In genomic region chr16:4090476-4090875, GRCh38 we compare ENCODE assay signal across 10 cellular contexts. TPM values are rescaled to one million over a fixed set of nuclear protein-coding genes. Genes with fewer than 3 reads are reported as not detected.
A peak's percentile ranks its signal among the peaks of the same experiment; 100 is the strongest.
DNase-seq lines count a peak whose midpoint lies in the region; ATAC-seq and TF ChIP-seq lines count a peak whose summit lies in the region.
"Had no signal": no experiment of that assay in that cellular context is flagged by ENCODE, and none has a peak within 500 bp of the region (broad histone marks: within the 10 kb centered on the region; RNA-seq: fewer than 3 reads in every experiment).

No MANE protein-coding gene starts in this region.

- ATAC-seq in lower lobe of right lung (peak; percentile 67 to 75), GM19395 (IDR thresholded peaks at IDR 0.05; ENCODE audit: unreplicated experiment) (no peak)

- peak overlapping the region; percentile 48 to 75 (median 70) for H3K9ac ChIP-seq in skeletal muscle tissue (ENCODE audit: low read depth in 1 of 3, low read length in 3 of 3)

- H3K27me3 ChIP-seq in esophagus muscularis mucosa, result no peaks in the 10 kb centered on the region
- no peaks in the 10 kb centered on the region for H3K27me3 ChIP-seq in lower lobe of right lung (ENCODE audit: low read depth)
- no peaks in the 10 kb centered on the region for H3K27me3 ChIP-seq in skeletal muscle tissue (ENCODE audit: control insufficient read depth in 3 of 3, insufficient read depth in 3 of 3, low read length in 3 of 3)

- peak; percentile 7 for DNase-seq in KG1 (lab: John Stamatoyannopoulos, UW)
- no peak for DNase-seq in esophagus muscularis mucosa (ENCODE audit: extremely low spot score)
- no peak for DNase-seq in lower lobe of right lung
- DNase-seq in stimulated activated CD4-positive, alpha-beta T cell treated with anti-CD3 and anti-CD28 coated beads, Interleukin-4, amount 100 ng/mL, for 24 hours, result no peak
- DNase-seq in central memory CD4-positive, alpha-beta T cell, result no peak
- DNase-seq in NCI-H510A (lab: John Stamatoyannopoulos, UW), result no peak
- DNase-seq: activated CD4-positive, alpha-beta T cell treated with anti-CD3 and anti-CD28 coated beads, Interleukin-2, amount 10 ng/mL, durations not matched to agents 7 days and 5 days; NCI-H1105 treated with DMSO at 0.1 percent for 48 hours had no signal

- 3% methylated on average over 10 of the region's 10 CpGs for WGBS in esophagus muscularis mucosa

- H3K4me3 ChIP-seq in esophagus muscularis mucosa (peak overlapping the region; percentile 5 to 27 (median 20)), lower lobe of right lung (no peak overlapping the region), skeletal muscle tissue (ENCODE audit: low read length in 3 of 3) (peak overlapping the region; percentile 42 to 52 (median 52))

- TF ChIP-seq CTCF in esophagus muscularis mucosa (IDR thresholded peaks at IDR 0.05), result no peak
- no peak for TF ChIP-seq CTCF in lower lobe of right lung (IDR thresholded peaks at IDR 0.05)

- H3K9me3 ChIP-seq in esophagus muscularis mucosa (no peaks in the 10 kb centered on the region), lower lobe of right lung (no peaks in the 10 kb centered on the region), skeletal muscle tissue (ENCODE audit: control insufficient read depth in 3 of 3, low read length in 3 of 3) (no peaks in the 10 kb centered on the region)

- peak overlapping the region; percentile 46 to 71 (median 63) for H3K27ac ChIP-seq in esophagus muscularis mucosa (replicated peaks in 1 of 4)
- H3K27ac ChIP-seq in lower lobe of right lung, result peak overlapping the region; percentile 69
- peak overlapping the region; percentile 88 for H3K27ac ChIP-seq in skeletal muscle tissue (ENCODE audit: low read depth, low read length)

- H3K36me3 ChIP-seq in esophagus muscularis mucosa, result no peaks in the 10 kb centered on the region
- H3K36me3 ChIP-seq in lower lobe of right lung, result no peaks in the 10 kb centered on the region
- H3K36me3 ChIP-seq in skeletal muscle tissue (ENCODE audit: control insufficient read depth in 3 of 3, insufficient read depth in 3 of 3, low read length in 3 of 3), result no peaks in the 10 kb centered on the region

- intact Hi-C loops in esophagus muscularis mucosa (cut with DNase I), result loop anchor here (5.0 kb wide), 1 partner anchor 78 kb away; no protein-coding TSS in a partner anchor
- intact Hi-C loops in lower lobe of right lung (cut with DNase I), result no loop called here

- no peak for TF ChIP-seq EP300 in esophagus muscularis mucosa (IDR thresholded peaks at IDR 0.05)

- no peak for TF ChIP-seq POLR2A in esophagus muscularis mucosa (IDR thresholded peaks at IDR 0.05; ENCODE audit: low read depth)

- H3K4me1 ChIP-seq in esophagus muscularis mucosa (peaks cover 20 to 70% (median 68%) of the 10 kb centered on the region in 4 donors), lower lobe of right lung (peaks cover 83% of the 10 kb centered on the region), skeletal muscle tissue (ENCODE audit: control insufficient read depth in 3 of 3, insufficient read depth in 3 of 3, low read length in 3 of 3) (peaks cover 59 to 76% (median 76%) of the 10 kb centered on the region in 3 donors)

RNA-seq across cellular contexts. Expression of gene ADCY9, which starts 25.8 kb away (rescaled TPM):
- 10 to 100 TPM; 35.8 to 72.9 (median 55.7) TPM for total RNA-seq in esophagus muscularis mucosa
- 43.2 TPM for total RNA-seq in lower lobe of right lung
- total RNA-seq in skeletal muscle tissue, result 8.9 TPM
